ENCODE assay signal across 8 cellular contexts in genomic region chr2:231780909-231781797, GRCh38. TPM values are rescaled to one million over a fixed set of nuclear protein-coding genes. Genes with fewer than 3 reads are reported as not detected.
A peak's percentile ranks its signal among the peaks of the same experiment; 100 is the strongest.
DNase-seq lines count a peak whose midpoint lies in the region; ATAC-seq and TF ChIP-seq lines count a peak whose summit lies in the region.

Gene PDE6D, minus strand, starts transcription at chr2:231781282. Its CDS starts 168 bp downstream, at chr2:231781114.

- no peaks in the 10 kb centered on the region for H3F3A ChIP-seq in PC-3 (ENCODE audit: low read length, unreplicated experiment)

- peaks cover 26% of the 10 kb centered on the region for H3K79me2 ChIP-seq in PC-3 (ENCODE audit: low read length)

- H3K4me3 ChIP-seq in PC-3 (ENCODE audit: low read length) = peak within 1 kb of the TSS; percentile 73
- peak within 1 kb of the TSS; percentile 96 for H3K4me3 ChIP-seq in epithelial cell of esophagus (ENCODE audit: low read length)
- peak within 1 kb of the TSS; percentile 69 for H3K4me3 ChIP-seq in mononuclear cell (ENCODE audit: low read length)

- peak within 1 kb of the TSS; percentile 26; the same call in 1 of the 2 replicates for H3K27ac ChIP-seq in PC-3 (ENCODE audit: low read length)

- no TSS peak for BruUV-seq in PC-3 (replicated peaks; lab: Mats Ljungman, UMichigan)

- peak within 1 kb of the TSS; percentile 87 for H3K4me2 ChIP-seq in PC-3 (ENCODE audit: low read length)

- H3K36me3 ChIP-seq in PC-3 (ENCODE audit: low read depth, low read length) = no peaks in the 10 kb centered on the region

- CTCF ChIA-PET in PC-3 (lab: Charles Lee) = no interaction called here

- H3K9ac ChIP-seq in PC-3 (ENCODE audit: low read length) = peak within 1 kb of the TSS; percentile 69

- H4K20me1 ChIP-seq in PC-3 (ENCODE audit: low read length) = no peaks in the 10 kb centered on the region

- H3K9me2 ChIP-seq in PC-3 (replicated peaks; ENCODE audit: low read length) = no peaks in the 10 kb centered on the region

- no peaks in the 10 kb centered on the region for H3K27me3 ChIP-seq in PC-3 (ENCODE audit: low read length)
- H3K27me3 ChIP-seq in mononuclear cell (ENCODE audit: insufficient read depth, low read length) = no peaks in the 10 kb centered on the region

- POLR2A ChIA-PET in PC-3 (lab: Charles Lee; ENCODE audit: unreplicated experiment) = no interaction called here

- peak within 1 kb of the TSS; percentile 78 for H2AFZ ChIP-seq in PC-3 (ENCODE audit: low read length)

- TF ChIP-seq RAD21 in Ishikawa (IDR thresholded peaks at IDR 0.05; ENCODE audit: low read depth) = no peak

- TF ChIP-seq EP300 in Ishikawa (IDR thresholded peaks at IDR 0.05; ENCODE audit: borderline replicate concordance) = no peak

- DNase-seq in DMS114 treated with DMSO at 0.1 percent for 48 hours (lab: John Stamatoyannopoulos, UW; ENCODE audit: unreplicated experiment) (peak; percentile 96), PC-3 (peak; percentile 99), activated T-cell treated with anti-CD3 and anti-CD28 coated beads for 48 hours (ENCODE audit: low read depth) (peak; percentile 93), epithelial cell of esophagus (ENCODE audit: low read depth) (peak; percentile 99)
- peak; percentile 94 to 95 for DNase-seq in stimulated activated CD8-positive, alpha-beta memory T cell treated with anti-CD3 and anti-CD28 coated beads, Interleukin-4, amount 100 ng/mL, for 1 hour (ENCODE audit: low read depth in 2 of 2, low spot score in 1 of 2)

- H3K4me1 ChIP-seq in PC-3 (ENCODE audit: insufficient read depth, low read length) = peaks cover 25% of the 10 kb centered on the region
- H3K4me1 ChIP-seq in mononuclear cell (ENCODE audit: insufficient read depth, low read length) = peaks cover 37% of the 10 kb centered on the region

- H3K9me3 ChIP-seq in PC-3 (ENCODE audit: low read length) = no peaks in the 10 kb centered on the region
- H3K9me3 ChIP-seq in mononuclear cell (ENCODE audit: low read depth, low read length) = no peaks in the 10 kb centered on the region

- TF ChIP-seq CTCF in PC-3 (conservative IDR thresholded peaks at IDR 0.05; ENCODE audit: low read depth, low read length) = no peak
- no peak for TF ChIP-seq CTCF in epithelial cell of esophagus (IDR thresholded peaks at IDR 0.05; ENCODE audit: insufficient read depth, low read depth, low read length, missing control alignments)

- ATAC-seq in GM21576 (IDR thresholded peaks at IDR 0.05; ENCODE audit: unreplicated experiment) (peak; percentile 92), PC-3 (peak; percentile 96)

- intact Hi-C loops in PC-3 (cut with micrococcal nuclease) = no loop called here

TF ChIP-seq in Ishikawa, 13 proteins besides CTCF, POLR2A, EP300 and RAD21:
- TF ChIP-seq FOXM1 (IDR thresholded peaks at IDR 0.05; ENCODE audit: borderline replicate concordance, low read depth) = no peak
- peak; percentile 53; the same call in 1 of the 2 replicates for TF ChIP-seq YY1 (IDR thresholded peaks at IDR 0.05; ENCODE audit: low read depth)
- no peak for TF ChIP-seq NFIC (IDR thresholded peaks at IDR 0.05)
- no peak for TF ChIP-seq REST (IDR thresholded peaks at IDR 0.05; ENCODE audit: low read depth)
- peak; percentile 49 for TF ChIP-seq TEAD4 (IDR thresholded peaks at IDR 0.05)
- TF ChIP-seq TCF12 (IDR thresholded peaks at IDR 0.05; ENCODE audit: low read depth) = peak; percentile 63; the same call in 1 of the 2 replicates
- peak; percentile 87 for TF ChIP-seq CREB1 (IDR thresholded peaks at IDR 0.05; ENCODE audit: low read depth)
- TF ChIP-seq MAX (IDR thresholded peaks at IDR 0.05) = peak; percentile 55
- TF ChIP-seq TAF1 (IDR thresholded peaks at IDR 0.05; ENCODE audit: low read depth) = peak; percentile 76
TF ChIP-seq in Ishikawa: peak in this region for 6.

RNA-seq across cellular contexts. Expression of gene PDE6D, which starts in this region (rescaled TPM):
- total RNA-seq in PC-3 (2014; rRNA removed) (43.8 and 46.2 TPM in 2 replicates), mononuclear cell (11.5 TPM)

Comparison
In these comparisons a context has a peak if more than half of its experiments do, and no peak if none do; other contexts are left out.
1. Peak in every context shown above with its lines: DNase-seq, ATAC-seq, H3K4me3 ChIP-seq and H3K27ac ChIP-seq.